Comparison of ENCODE assay signal across 31 cellular contexts in genomic region chr1:228411121-228411520, GRCh38. TPM values are rescaled to one million over a fixed set of nuclear protein-coding genes. Genes with fewer than 3 reads are reported as not detected.
"Had no signal": no experiment of that assay in that cellular context is flagged by ENCODE, and none has a peak within 500 bp of the region (broad histone marks: within the 10 kb centered on the region; RNA-seq: fewer than 3 reads in every experiment).

No MANE protein-coding gene starts in this region.

- H3K36me3 Mint-ChIP-seq: naive B cell had no signal

- H3K4me3 ChIP-seq: left lung, lung, neural progenitor cell, ovary, prostate gland, skin epidermis, suprapubic skin, thoracic aorta, tibial artery, uterus had no signal

- H3K27me3 ChIP-seq: ovary, uterus had no signal

- H3K4me3 Mint-ChIP-seq: immature natural killer cell; mesothelial cell of epicardium; nephron; stimulated activated naive CD8-positive, alpha-beta T cell treated with anti-CD3 and anti-CD28 coated beads, Interleukin-15, Interleukin-2, amounts not matched to agents 100 ng/mL and 50 ng/mL, for 24 hours had no signal

- ATAC-seq: left colon, left lung, right cardiac atrium, sciatic nerve had no signal

- H3K4me2 ChIP-seq: neural progenitor cell had no signal

- H2AFZ ChIP-seq: neural progenitor cell had no signal

- H3K9me3 ChIP-seq: left lung, neutrophil, ovary, prostate gland, suprapubic skin, thoracic aorta, tibial artery, uterus had no signal

- H3K36me3 ChIP-seq: neural progenitor cell, ovary, prostate gland, thoracic aorta, uterus had no signal

- H3K9ac ChIP-seq: neural progenitor cell had no signal

- DNase-seq: hypothalamus; immature natural killer cell; kidney; left colon; mesendoderm; naive B cell; occipital lobe; retina; stimulated activated CD4-positive, alpha-beta T cell treated with anti-CD3 and anti-CD28 coated beads, Interleukin-12 subunit alpha, Interleukin-12 subunit beta, amount 100 ng/mL, for 4 hours; stimulated activated CD4-positive, alpha-beta T cell treated with anti-CD3 and anti-CD28 coated beads, Interleukin-15, amount 100 ng/mL, for 24 hours; stimulated activated CD4-positive, alpha-beta T cell treated with anti-CD3 and anti-CD28 coated beads, Interleukin-2, amount 100 ng/mL, for 24 hours; stimulated activated CD4-positive, alpha-beta T cell treated with anti-CD3 and anti-CD28 coated beads, Interleukin-4, amount 100 ng/mL, for 1 hour; stimulated activated naive CD4-positive, alpha-beta T cell; tibial artery; trophoblast cell; uterus had no signal

- H3K27ac Mint-ChIP-seq: nephron; neural progenitor cell; stimulated activated naive CD8-positive, alpha-beta T cell treated with anti-CD3 and anti-CD28 coated beads, Interleukin-15, Interleukin-2, amounts not matched to agents 100 ng/mL and 50 ng/mL, for 24 hours had no signal

- H3K9me3 Mint-ChIP-seq: immature natural killer cell; mesothelial cell of epicardium; naive B cell; nephron; neural progenitor cell; stimulated activated naive CD8-positive, alpha-beta T cell treated with anti-CD3 and anti-CD28 coated beads, Interleukin-15, Interleukin-2, amounts not matched to agents 100 ng/mL and 50 ng/mL, for 24 hours had no signal

- H3K27ac ChIP-seq: left lung, neural progenitor cell, neutrophil, ovary, prostate gland, suprapubic skin, thoracic aorta, tibial artery, uterus had no signal

RNA-seq across cellular contexts. Expression of gene TRIM17, which starts 5.5 kb away (rescaled TPM):
- total RNA-seq: subcutaneous adipose tissue had no signal
